In genomic region chr1:168709407-168709891, GRCh38 we compare ENCODE assay signal across 12 cellular contexts. TPM values are rescaled to one million over a fixed set of nuclear protein-coding genes. Genes with fewer than 3 reads are reported as not detected.
DNase-seq lines count a peak whose midpoint lies in the region; ATAC-seq and TF ChIP-seq lines count a peak whose summit lies in the region.
"Had no signal": no experiment of that assay in that cellular context is flagged by ENCODE, and none has a peak within 500 bp of the region (broad histone marks: within the 10 kb centered on the region; RNA-seq: fewer than 3 reads in every experiment).

No MANE protein-coding gene starts in this region.

- no peaks in the 10 kb centered on the region for H3K36me3 Mint-ChIP-seq in mesothelial cell of epicardium
- no peaks in the 10 kb centered on the region for H3K36me3 Mint-ChIP-seq in CD8-positive, alpha-beta T cell

- peaks cover 2% of the 10 kb centered on the region for H3K27me3 Mint-ChIP-seq in mesothelial cell of epicardium (ENCODE audit: low read depth)
- peaks cover 5% of the 10 kb centered on the region for H3K27me3 Mint-ChIP-seq in CD8-positive, alpha-beta T cell (ENCODE audit: low read depth)

- CTCF ChIA-PET in CD8-positive, alpha-beta T cell (lab: Charles Lee), result no interaction called here

- H3K4me3 ChIP-seq in AG10803 (ENCODE audit: low read length) (0 out of 2 replicates have a peak overlapping the region, but pooled peaks have one; percentile 2), fibroblast of the aortic adventitia (ENCODE audit: low read depth, low read length) (peak overlapping the region; percentile 1)
- no peak overlapping the region for H3K4me3 ChIP-seq in CD8-positive, alpha-beta T cell (ENCODE audit: low read depth, low read length)
- H3K4me3 ChIP-seq: prostate gland had no signal

- intact Hi-C loops in CD8-positive, alpha-beta T cell (cut with DNase I, micrococcal nuclease), result no loop called here

- no peaks in the 10 kb centered on the region for H3K9me3 Mint-ChIP-seq in mesothelial cell of epicardium
- H3K9me3 Mint-ChIP-seq in CD8-positive, alpha-beta T cell, result no peaks in the 10 kb centered on the region

- H3K27me3 ChIP-seq in CD8-positive, alpha-beta T cell (ENCODE audit: insufficient read depth, low read length), result no peaks in the 10 kb centered on the region

- H3K4me1 Mint-ChIP-seq in mesothelial cell of epicardium, result peaks cover 12% of the 10 kb centered on the region
- no peaks in the 10 kb centered on the region for H3K4me1 Mint-ChIP-seq in CD8-positive, alpha-beta T cell (ENCODE audit: low read depth)

- ATAC-seq in omental fat pad (ENCODE audit: low FRiP score) (peak; percentile 60), HG03025 (IDR thresholded peaks at IDR 0.05; ENCODE audit: low FRiP score, unreplicated experiment) (no peak)
- ATAC-seq in CD8-positive, alpha-beta T cell, result no peak

- no peaks in the 10 kb centered on the region for H3K36me3 ChIP-seq in CD8-positive, alpha-beta T cell (ENCODE audit: insufficient read depth, low read length)
- H3K36me3 ChIP-seq: prostate gland had no signal

- POLR2A ChIA-PET in CD8-positive, alpha-beta T cell (lab: Charles Lee), result no interaction called here

- no peak overlapping the region for H3K4me3 Mint-ChIP-seq in mesothelial cell of epicardium
- no peak overlapping the region for H3K4me3 Mint-ChIP-seq in CD8-positive, alpha-beta T cell

- no peak for TF ChIP-seq CTCF in AG10803 (conservative IDR thresholded peaks at IDR 0.05; ENCODE audit: low read length)
- no peak for TF ChIP-seq CTCF in fibroblast of the aortic adventitia (IDR thresholded peaks at IDR 0.05; ENCODE audit: insufficient read depth, low read length)
- TF ChIP-seq CTCF in omental fat pad (IDR thresholded peaks at IDR 0.05), result no peak
- no peak for TF ChIP-seq CTCF in mesothelial cell of epicardium (IDR thresholded peaks at IDR 0.05; ENCODE audit: unreplicated experiment)
- no peak for TF ChIP-seq CTCF in CD8-positive, alpha-beta T cell (IDR thresholded peaks at IDR 0.05)

- H3K9me3 ChIP-seq in CD8-positive, alpha-beta T cell (ENCODE audit: low read length), result no peaks in the 10 kb centered on the region
- H3K9me3 ChIP-seq: prostate gland had no signal

- H3K4me1 ChIP-seq in CD8-positive, alpha-beta T cell (ENCODE audit: insufficient read depth, low read length), result no peaks in the 10 kb centered on the region
- H3K4me1 ChIP-seq: prostate gland had no signal

- H3K27ac Mint-ChIP-seq in mesothelial cell of epicardium, result no peak overlapping the region
- H3K27ac Mint-ChIP-seq in CD8-positive, alpha-beta T cell, result no peak overlapping the region

- peak; percentile 99 for DNase-seq in AG10803 (ENCODE audit: low read depth)
- peak; percentile 95 for DNase-seq in RPMI7951 (ENCODE audit: low read depth)
- peak; percentile 91 for DNase-seq in fibroblast of the aortic adventitia (ENCODE audit: low read depth)
- no peak for DNase-seq in omental fat pad (ENCODE audit: low spot score)
- DNase-seq in NCI-H774 (lab: John Stamatoyannopoulos, UW), result no peak
- DNase-seq in mesothelial cell of epicardium (ENCODE audit: low spot score in 2 of 2, unreplicated experiment in 2 of 2), result no peak
- no peak for DNase-seq in CD8-positive, alpha-beta T cell
- DNase-seq: activated naive CD4-positive, alpha-beta T cell; hippocampal formation had no signal

- no peak overlapping the region for H3K27ac ChIP-seq in CD8-positive, alpha-beta T cell (ENCODE audit: low read depth, low read length)

RNA-seq across cellular contexts. Expression of gene DPT, which starts 19.6 kb away (rescaled TPM):
- 71.3 and 75.6 TPM in 2 replicates for total RNA-seq in RPMI7951 (2014; rRNA removed; shearing (Covaris generic))
- total RNA-seq in fibroblast of the aortic adventitia (ENCODE audit: low replicate concordance) (2.4 and 8.8 TPM in 2 replicates), omental fat pad (100 to 1,000 TPM; 147 to 298 (median 275) TPM), mesothelial cell of epicardium (1.1 to 1.6 TPM (median 1.3 TPM) in 3 replicates)
- not detected for total RNA-seq in CD8-positive, alpha-beta T cell
- total RNA-seq: H1 had no signal

Comparison
In these comparisons a context has a peak if more than half of its experiments do, and no peak if none do; other contexts are left out.
1. DNase-seq: peak in AG10803 (single experiment), RPMI7951 (single experiment) and fibroblast of the aortic adventitia (single experiment); none in omental fat pad (single experiment), NCI-H774 (single experiment), mesothelial cell of epicardium (0 of 2) and CD8-positive, alpha-beta T cell (0 of 7).